In the genomic region with DNA sequence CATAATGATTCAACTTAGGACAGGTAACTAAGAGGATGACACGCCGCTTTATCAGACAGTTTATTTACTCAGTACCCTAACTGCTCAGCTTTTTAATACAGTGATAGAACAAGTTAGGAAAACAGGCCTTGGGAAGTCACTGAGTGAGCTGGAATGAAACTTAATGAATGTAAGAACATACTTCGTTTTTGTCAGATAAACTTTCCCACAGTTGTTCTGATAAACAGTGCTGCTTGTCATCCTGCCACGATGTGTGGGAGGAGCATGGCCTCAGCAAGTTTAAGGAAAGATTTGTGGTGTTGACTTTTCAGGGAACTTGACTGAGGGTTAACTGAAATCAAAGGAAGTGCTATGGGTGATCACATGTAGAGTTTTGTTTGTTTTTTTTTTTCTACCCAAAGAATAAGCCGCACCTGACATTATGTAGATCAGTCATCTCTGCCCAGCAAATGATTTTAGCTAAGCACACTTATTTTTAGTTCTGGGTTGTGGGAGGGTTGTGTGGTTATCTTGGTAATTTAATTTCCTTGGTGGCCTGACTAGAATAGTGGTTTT, we compare ENCODE assay signal across 13 cellular contexts. TPM values are rescaled to one million over a fixed set of nuclear protein-coding genes. Genes with fewer than 3 reads are reported as not detected.
DNase-seq lines count a peak whose midpoint lies in the region; ATAC-seq, FAIRE-seq and TF ChIP-seq lines count a peak whose summit lies in the region.
"Had no signal": no experiment of that assay in that cellular context is flagged by ENCODE, and none has a peak within 500 bp of the region (broad histone marks: within the 10 kb centered on the region; RNA-seq: fewer than 3 reads in every experiment).

No MANE protein-coding gene starts in this region.

- BruUV-seq in PC-9 (replicated peaks; lab: Mats Ljungman, UMichigan) (no TSS peak), A673 (replicated peaks; lab: Mats Ljungman, UMichigan) (no TSS peak)

- peak; percentile 46 for DNase-seq in DND-41
- no peak for DNase-seq in PC-9
- no peak for DNase-seq in effector memory CD8-positive, alpha-beta T cell
- DNase-seq in non-pigmented ciliary epithelial cell (ENCODE audit: low read depth), result peak; percentile 60
- no peak for DNase-seq in kidney
- DNase-seq in A673 (ENCODE audit: low spot score), result no peak
- DNase-seq: H9 had no signal

- H3K4me2 ChIP-seq in DND-41 (ENCODE audit: insufficient read depth, low read length) (peak overlapping the region; percentile 37), PC-9 (no peak overlapping the region)

- peaks cover 24% of the 10 kb centered on the region for H3K4me1 ChIP-seq in DND-41 (ENCODE audit: insufficient read depth, low read length)
- H3K4me1 ChIP-seq in PC-9 (replicated peaks; ENCODE audit: insufficient read depth), result peaks cover 8% of the 10 kb centered on the region
- peaks cover 0 to 4% of the 10 kb centered on the region in 2 donors for H3K4me1 ChIP-seq in kidney (ENCODE audit: control insufficient read depth in 1 of 2, insufficient read depth in 1 of 2, low read depth in 1 of 2, low read length in 2 of 2)
- H3K4me1 ChIP-seq in A673 (ENCODE audit: insufficient read depth, low read length, poor library complexity, severe bottlenecking), result no peaks in the 10 kb centered on the region

- FAIRE-seq in kidney (lab: Jason Lieb, UNC), result no peak

- H3K79me2 ChIP-seq in DND-41 (ENCODE audit: insufficient read depth, low read length), result no peaks in the 10 kb centered on the region
- H3K79me2 ChIP-seq in PC-9 (ENCODE audit: low read depth), result no peaks in the 10 kb centered on the region

- TF ChIP-seq CTCF in DND-41 (IDR thresholded peaks at IDR 0.05; ENCODE audit: borderline replicate concordance, extremely low read depth, low read length, poor library complexity, severe bottlenecking), result no peak
- TF ChIP-seq CTCF in PC-9 (conservative IDR thresholded peaks at IDR 0.05), result no peak
- TF ChIP-seq CTCF in kidney (IDR thresholded peaks at IDR 0.05; ENCODE audit: borderline replicate concordance, extremely low read depth, insufficient read depth), result no peak
- no peak for TF ChIP-seq CTCF in A673 (conservative IDR thresholded peaks at IDR 0.05; ENCODE audit: low read depth, low read length)

- H3K36me3 Mint-ChIP-seq in effector memory CD8-positive, alpha-beta T cell (ENCODE audit: insufficient read depth), result no peaks in the 10 kb centered on the region

- no peaks in the 10 kb centered on the region for H3K9me3 Mint-ChIP-seq in effector memory CD8-positive, alpha-beta T cell
- H3K9me3 Mint-ChIP-seq: H9 had no signal

- no peak overlapping the region for H3K9ac ChIP-seq in DND-41 (ENCODE audit: low read depth, low read length)
- no peak overlapping the region for H3K9ac ChIP-seq in kidney (ENCODE audit: low read length in 2 of 2)

- CTCF ChIA-PET in PC-9 (lab: Charles Lee), result no interaction called here
- CTCF ChIA-PET in A673 (lab: Charles Lee), result no interaction called here

- H2AFZ ChIP-seq in DND-41 (ENCODE audit: low read depth, low read length) (no peak overlapping the region), PC-9 (peak overlapping the region; percentile 54; the same call in 1 of the 2 replicates)

- POLR2A ChIA-PET in PC-9 (lab: Charles Lee; ENCODE audit: unreplicated experiment) (no interaction called here), A673 (lab: Charles Lee; ENCODE audit: low non-redundant PET) (no interaction called here)

- H3K27ac ChIP-seq in DND-41 (ENCODE audit: low read length) (peak overlapping the region; percentile 46), PC-9 (peak overlapping the region; percentile 9), kidney (ENCODE audit: low read depth in 2 of 2, low read length in 2 of 2) (no peak overlapping the region), A673 (ENCODE audit: low read depth, low read length, poor library complexity, severe bottlenecking) (no peak overlapping the region)
- H3K27ac ChIP-seq: SK-N-MC had no signal

- H3K4me3 Mint-ChIP-seq in effector memory CD8-positive, alpha-beta T cell, result no peak overlapping the region
- H3K4me3 Mint-ChIP-seq: H9 had no signal

- no peaks in the 10 kb centered on the region for H3K9me2 ChIP-seq in PC-9 (ENCODE audit: insufficient read depth)

- intact Hi-C loops in PC-9 (cut with micrococcal nuclease; ENCODE audit: unreplicated experiment) (loop anchor here (1.0 to 10.0 kb wide), 5 partner anchors 57 to 749 kb away; no protein-coding TSS in a partner anchor), kidney (cut with DNase I) (no loop called here), A673 (cut with micrococcal nuclease; ENCODE audit: unreplicated experiment) (loop anchor here (1.0 to 10.0 kb wide), 3 partner anchors 57 to 381 kb away; no protein-coding TSS in a partner anchor)

- H3K4me1 Mint-ChIP-seq in effector memory CD8-positive, alpha-beta T cell (ENCODE audit: low read depth in 2 of 2), result peaks cover 0 to 4% of the 10 kb centered on the region in 2 donors

- H3K27me3 Mint-ChIP-seq in effector memory CD8-positive, alpha-beta T cell, result no peaks in the 10 kb centered on the region

- no peak overlapping the region for H3K27ac Mint-ChIP-seq in effector memory CD8-positive, alpha-beta T cell
- H3K27ac Mint-ChIP-seq: H9 had no signal

- no peak overlapping the region for H3K4me3 ChIP-seq in DND-41 (ENCODE audit: low read depth in 1 of 2, low read length in 2 of 2)
- no peak overlapping the region for H3K4me3 ChIP-seq in PC-9
- H3K4me3 ChIP-seq in kidney (ENCODE audit: low read length in 2 of 2), result no peak overlapping the region
- no peak overlapping the region for H3K4me3 ChIP-seq in A673 (ENCODE audit: low read depth, low read length, poor library complexity, severe bottlenecking)
- H3K4me3 ChIP-seq: SK-N-MC had no signal

- H4K20me1 ChIP-seq in DND-41 (ENCODE audit: insufficient read depth, low read length), result no peaks in the 10 kb centered on the region
- H4K20me1 ChIP-seq in PC-9 (ENCODE audit: insufficient read depth), result no peaks in the 10 kb centered on the region

- peak; percentile 80 for ATAC-seq in DND-41 (ENCODE audit: insufficient read depth, low read depth)
- peak; percentile 31 for ATAC-seq in effector memory CD8-positive, alpha-beta T cell (replicated peaks)
- ATAC-seq in HG02981 (IDR thresholded peaks at IDR 0.05; ENCODE audit: unreplicated experiment), result no peak
- no peak for ATAC-seq in HG03469 (IDR thresholded peaks at IDR 0.05; ENCODE audit: unreplicated experiment)

- H3K36me3 ChIP-seq in DND-41 (ENCODE audit: insufficient read depth, low read length), result no peaks in the 10 kb centered on the region
- no peaks in the 10 kb centered on the region for H3K36me3 ChIP-seq in PC-9 (ENCODE audit: low read depth)
- no peaks in the 10 kb centered on the region for H3K36me3 ChIP-seq in kidney (ENCODE audit: control insufficient read depth in 1 of 2, insufficient read depth in 2 of 2, low read length in 2 of 2)
- H3K36me3 ChIP-seq in A673 (ENCODE audit: insufficient read depth, low read length, poor library complexity, severe bottlenecking), result no peaks in the 10 kb centered on the region

- H3K27me3 ChIP-seq in DND-41 (ENCODE audit: insufficient read depth, low read length, poor library complexity) (no peaks in the 10 kb centered on the region), PC-9 (ENCODE audit: insufficient read depth, low read depth) (no peaks in the 10 kb centered on the region), A673 (replicated peaks; ENCODE audit: insufficient read depth, low read depth, low read length, poor library complexity) (no peaks in the 10 kb centered on the region)

- no peaks in the 10 kb centered on the region for H3K9me3 ChIP-seq in DND-41 (ENCODE audit: insufficient read depth, low read length, severe bottlenecking)
- H3K9me3 ChIP-seq in PC-9 (ENCODE audit: insufficient read depth, low read depth), result no peaks in the 10 kb centered on the region
- H3K9me3 ChIP-seq in kidney (ENCODE audit: control insufficient read depth in 1 of 2, low read length in 2 of 2), result no peaks in the 10 kb centered on the region
- no peaks in the 10 kb centered on the region for H3K9me3 ChIP-seq in A673 (ENCODE audit: low read depth, low read length, poor library complexity, severe bottlenecking)

- no peaks in the 10 kb centered on the region for H3F3A ChIP-seq in PC-9 (ENCODE audit: insufficient read depth, low read depth)

RNA-seq across cellular contexts. Expression of gene P2RY14, which starts 5.6 kb away (rescaled TPM):
- total RNA-seq in PC-9 (2021), result not detected in 2 replicates
- total RNA-seq in kidney, result 2.4 TPM
- polyA plus RNA-seq in kidney (ENCODE audit: insufficient read depth, low read depth, low replicate concordance), result 0.54 TPM
- total RNA-seq in A673 (2021), result not detected in 2 replicates
- total RNA-seq: H9, LHCN-M2, lung microvascular endothelial cell had no signal

RNA-seq across cellular contexts. Expression of gene GPR87, which starts 32.6 kb away (rescaled TPM):
- total RNA-seq in PC-9 (2021), result 9.0 and 15.5 TPM in 2 replicates
- 0.72 TPM for total RNA-seq in kidney
- polyA plus RNA-seq in kidney (ENCODE audit: insufficient read depth, low read depth, low replicate concordance), result not detected
- total RNA-seq in A673 (2021), result not detected in 2 replicates
- total RNA-seq: aorta, LHCN-M2, lung microvascular endothelial cell had no signal
- polyA plus RNA-seq: aorta had no signal

RNA-seq across cellular contexts. Expression of gene P2RY13, which starts 45.4 kb away (rescaled TPM):
- total RNA-seq in PC-9 (2021) (not detected in 2 replicates), kidney (2.5 TPM), A673 (2021) (not detected in 2 replicates)
- 0.71 TPM for polyA plus RNA-seq in kidney (ENCODE audit: insufficient read depth, low read depth, low replicate concordance)
- total RNA-seq: H9, LHCN-M2, lung microvascular endothelial cell had no signal

Comparison
In these comparisons a context has a peak if more than half of its experiments do, and no peak if none do; other contexts are left out.
1. ATAC-seq: peak in DND-41 (single experiment) and effector memory CD8-positive, alpha-beta T cell (single experiment); none in HG02981 (single experiment) and HG03469 (single experiment).
2. DNase-seq: peak in DND-41 (single experiment) and non-pigmented ciliary epithelial cell (single experiment); none in PC-9 (0 of 2), effector memory CD8-positive, alpha-beta T cell (0 of 3), kidney (single experiment) and A673 (single experiment).
3. H3K27ac ChIP-seq: peak in DND-41 (single experiment) and PC-9 (single experiment); none in kidney (0 of 2) and A673 (single experiment).